ENCODE assay signal across 8 cellular contexts in the genomic region with DNA sequence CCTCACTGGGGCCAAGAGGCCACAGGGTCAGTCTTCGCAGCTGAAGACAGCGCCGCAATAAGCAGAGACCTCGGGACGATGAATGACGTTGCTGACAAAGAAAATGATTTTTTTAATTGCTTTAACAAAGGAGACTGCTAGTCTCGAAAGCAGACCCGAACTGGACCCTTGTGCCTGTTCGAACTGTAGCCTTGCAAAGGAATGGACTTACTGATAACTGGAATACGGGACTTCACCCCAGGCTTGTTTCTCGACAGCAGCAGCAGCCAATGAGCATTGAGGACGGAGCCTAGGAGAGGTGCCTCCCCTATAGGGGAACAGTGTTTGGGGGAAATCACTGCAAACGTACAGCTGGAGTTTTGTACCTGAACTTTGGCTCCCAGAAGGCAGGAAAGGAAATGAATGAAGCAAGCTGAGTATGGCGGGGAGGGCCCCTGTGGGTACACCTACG. TPM values are rescaled to one million over a fixed set of nuclear protein-coding genes. Genes with fewer than 3 reads are reported as not detected.
A peak's percentile ranks its signal among the peaks of the same experiment; 100 is the strongest.
DNase-seq lines count a peak whose midpoint lies in the region; ATAC-seq lines count a peak whose summit lies in the region.

No MANE protein-coding gene starts in this region.

- H3K4me3 ChIP-seq in SJSA1 (peak overlapping the region; percentile 96), endocrine pancreas (ENCODE audit: control insufficient read depth, insufficient read depth, low read length) (peak overlapping the region; percentile 57), muscle layer of duodenum (ENCODE audit: low read depth in 1 of 2, low read length in 2 of 2) (peak overlapping the region; percentile 60 to 74)

- ATAC-seq in HG03108 (IDR thresholded peaks at IDR 0.05; ENCODE audit: unreplicated experiment) (no peak), HG03342 (IDR thresholded peaks at IDR 0.05; ENCODE audit: unreplicated experiment) (no peak)

- H3K9me3 ChIP-seq in SJSA1 (replicated peaks) (no peaks in the 10 kb centered on the region; the same call in 1 of the 2 replicates), endocrine pancreas (ENCODE audit: control insufficient read depth, low read length) (no peaks in the 10 kb centered on the region), muscle layer of duodenum (ENCODE audit: control insufficient read depth in 1 of 2, low read length in 2 of 2) (no peaks in the 10 kb centered on the region)

- DNase-seq in NCI-H82 (lab: John Stamatoyannopoulos, UW) (peak; percentile 33), NCI-H82 treated with DMSO at 0.1 percent for 48 hours (lab: John Stamatoyannopoulos, UW; ENCODE audit: unreplicated experiment) (no peak), SJSA1 (ENCODE audit: low read depth in 1 of 2, low spot score in 2 of 2) (no peak), NK-92 (lab: John Stamatoyannopoulos, UW; ENCODE audit: unreplicated experiment) (no peak)

- peak overlapping the region; percentile 87 for H3K9ac ChIP-seq in endocrine pancreas (ENCODE audit: control insufficient read depth, insufficient read depth, low read length)

- H3K36me3 ChIP-seq in SJSA1 (peaks cover 13% of the 10 kb centered on the region), endocrine pancreas (ENCODE audit: control insufficient read depth, insufficient read depth, low read length) (no peaks in the 10 kb centered on the region), muscle layer of duodenum (ENCODE audit: control insufficient read depth in 1 of 2, insufficient read depth in 2 of 2, low read length in 2 of 2) (peaks cover 0 to 5% of the 10 kb centered on the region in 2 donors)

- H3K4me1 ChIP-seq in SJSA1 (replicated peaks) (peaks cover 17% of the 10 kb centered on the region), endocrine pancreas (ENCODE audit: control insufficient read depth, insufficient read depth, low read length) (no peaks in the 10 kb centered on the region), muscle layer of duodenum (ENCODE audit: control insufficient read depth in 1 of 2, insufficient read depth in 2 of 2, low read length in 2 of 2) (peaks cover 8 to 34% of the 10 kb centered on the region in 2 donors)

- H3K27me3 ChIP-seq in SJSA1 (replicated peaks) (no peaks in the 10 kb centered on the region), endocrine pancreas (ENCODE audit: control insufficient read depth, insufficient read depth, low read length) (no peaks in the 10 kb centered on the region), muscle layer of duodenum (ENCODE audit: low read depth, low read length) (no peaks in the 10 kb centered on the region)

- H3K27ac ChIP-seq in SJSA1 (no peak overlapping the region), muscle layer of duodenum (ENCODE audit: low read length) (peak overlapping the region; percentile 71)

RNA-seq across cellular contexts. Expression of gene TAF4, which starts 1.3 kb away (rescaled TPM):
- total RNA-seq in SJSA1 (2014; rRNA removed; shearing (Covaris generic)), result 0.38 and 7.1 TPM in 2 replicates

RNA-seq across cellular contexts. Expression of gene LSM14B, which starts 55.3 kb away (rescaled TPM):
- total RNA-seq in SJSA1 (2014; rRNA removed; shearing (Covaris generic)), result 21.1 and 33.2 TPM in 2 replicates
